12 cellular contexts compared by ENCODE assay signal in the genomic region with DNA sequence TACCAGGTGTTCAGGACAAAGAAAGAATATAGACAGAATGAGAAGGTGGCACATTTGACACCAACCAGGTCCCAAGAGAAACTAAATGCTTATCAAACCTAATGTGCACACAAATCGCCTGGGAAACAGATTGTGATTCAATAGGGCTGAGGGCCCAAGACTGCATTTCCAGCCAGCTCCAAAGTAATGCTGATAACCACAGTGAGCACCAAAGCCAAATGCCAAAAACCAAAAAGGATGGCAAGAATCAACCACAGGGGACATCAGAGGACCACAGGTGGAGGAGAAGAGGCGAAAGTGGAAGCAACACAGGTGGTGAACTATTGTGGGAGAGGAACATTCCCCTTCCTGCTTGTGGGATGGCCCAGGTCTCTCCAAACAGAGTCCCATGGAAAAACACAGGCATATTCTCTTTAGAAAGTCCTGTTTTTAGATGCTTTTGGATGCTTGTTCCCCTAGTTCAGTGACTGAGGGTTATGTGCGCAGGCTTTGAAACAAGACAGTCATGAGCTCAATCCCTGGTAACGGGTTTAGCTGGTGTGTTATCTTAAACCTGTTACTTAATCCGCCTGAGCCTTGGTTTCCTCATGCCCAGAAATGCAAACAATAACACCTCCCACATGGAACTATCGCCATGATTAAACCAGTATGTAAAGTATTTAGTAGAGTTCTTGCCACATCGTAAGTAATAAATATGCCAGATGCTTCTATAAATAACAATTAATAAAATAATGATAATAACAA.
DNase-seq lines count a peak whose midpoint lies in the region; ATAC-seq, FAIRE-seq and TF ChIP-seq lines count a peak whose summit lies in the region.
"Had no signal": no experiment of that assay in that cellular context is flagged by ENCODE, and none has a peak within 500 bp of the region (broad histone marks: within the 10 kb centered on the region; RNA-seq: fewer than 3 reads in every experiment).

No MANE protein-coding gene starts in this region.

- TF ChIP-seq CTCF in AG10803 (conservative IDR thresholded peaks at IDR 0.05; ENCODE audit: low read length): no peak; the same call in 1 of the 2 replicates
- peak in 1 of 5 experiments; percentile 6 for TF ChIP-seq CTCF in gastrocnemius medialis (IDR thresholded peaks at IDR 0.05 in 4 of 5, conservative IDR thresholded peaks at IDR 0.05 in 1 of 5)
- TF ChIP-seq CTCF in type B pancreatic cell (conservative IDR thresholded peaks at IDR 0.05): no peak

- no peak overlapping the region for H3K27ac Mint-ChIP-seq in type B pancreatic cell
- H3K27ac Mint-ChIP-seq: activated CD4-positive, alpha-beta memory T cell treated with anti-CD3 and anti-CD28 coated beads, Interleukin-2, amount 10 ng/mL, durations not matched to agents 7 days and 5 days; CD4-positive, CD25-positive, alpha-beta regulatory T cell; stimulated activated naive CD8-positive, alpha-beta T cell treated with anti-CD3 and anti-CD28 coated beads, Interleukin-15, Interleukin-2, amounts not matched to agents 100 ng/mL and 50 ng/mL, for 24 hours had no signal

- H3K27ac ChIP-seq in gastrocnemius medialis: peak overlapping the region; percentile 56 to 73 (median 68)

- no peaks in the 10 kb centered on the region for H3K27me3 ChIP-seq in gastrocnemius medialis

- peaks cover 17% of the 10 kb centered on the region for H3K4me1 Mint-ChIP-seq in type B pancreatic cell (ENCODE audit: unreplicated experiment)
- H3K4me1 Mint-ChIP-seq: activated CD4-positive, alpha-beta memory T cell treated with anti-CD3 and anti-CD28 coated beads, Interleukin-2, amount 10 ng/mL, durations not matched to agents 7 days and 5 days; CD4-positive, CD25-positive, alpha-beta regulatory T cell had no signal

- FAIRE-seq in RCC 7860 (lab: Jason Lieb, UNC): no peak

- TF ChIP-seq POLR2A in gastrocnemius medialis (IDR thresholded peaks at IDR 0.05): no peak

- in situ Hi-C loops in gastrocnemius medialis (cut with MboI; ENCODE audit: low sequenced_read_pairs in 4 of 4): no loop called here

- H3K4me1 ChIP-seq in gastrocnemius medialis: peaks cover 0 to 7% of the 10 kb centered on the region in 2 donors

- no peaks in the 10 kb centered on the region for H3K36me3 ChIP-seq in gastrocnemius medialis

- H3K27me3 Mint-ChIP-seq in type B pancreatic cell: no peaks in the 10 kb centered on the region
- H3K27me3 Mint-ChIP-seq: activated CD4-positive, alpha-beta memory T cell treated with anti-CD3 and anti-CD28 coated beads, Interleukin-2, amount 10 ng/mL, durations not matched to agents 7 days and 5 days; CD4-positive, CD25-positive, alpha-beta regulatory T cell; stimulated activated naive CD8-positive, alpha-beta T cell treated with anti-CD3 and anti-CD28 coated beads, Interleukin-15, Interleukin-2, amounts not matched to agents 100 ng/mL and 50 ng/mL, for 24 hours had no signal

- peak; percentile 95 for DNase-seq in AG10803 (ENCODE audit: low read depth)
- peak; percentile 97 for DNase-seq in amniotic epithelial cell (ENCODE audit: low read depth)
- no peak for DNase-seq in left ventricle myocardium superior
- DNase-seq in gastrocnemius medialis: no peak
- no peak for DNase-seq in RCC 7860 (ENCODE audit: low spot score)
- no peak for DNase-seq in activated T-cell treated with anti-CD3 and anti-CD28 coated beads for 4 hours
- DNase-seq in type B pancreatic cell (ENCODE audit: extremely low spot score, unreplicated experiment): no peak
- DNase-seq: activated CD4-positive, alpha-beta memory T cell treated with anti-CD3 and anti-CD28 coated beads, Interleukin-2, amount 10 ng/mL, durations not matched to agents 7 days and 5 days; CD4-positive, CD25-positive, alpha-beta regulatory T cell; MV-4-11 had no signal

- no peak overlapping the region for H3K4me3 Mint-ChIP-seq in type B pancreatic cell
- H3K4me3 Mint-ChIP-seq: activated CD4-positive, alpha-beta memory T cell treated with anti-CD3 and anti-CD28 coated beads, Interleukin-2, amount 10 ng/mL, durations not matched to agents 7 days and 5 days; CD4-positive, CD25-positive, alpha-beta regulatory T cell; stimulated activated naive CD8-positive, alpha-beta T cell treated with anti-CD3 and anti-CD28 coated beads, Interleukin-15, Interleukin-2, amounts not matched to agents 100 ng/mL and 50 ng/mL, for 24 hours had no signal

- H3K4me3 ChIP-seq in AG10803 (ENCODE audit: low read length) (no peak overlapping the region), gastrocnemius medialis (no peak overlapping the region)

- intact Hi-C loops in left ventricle myocardium superior (cut with micrococcal nuclease) (no loop called here), gastrocnemius medialis (cut with DNase I; ENCODE audit: low total_unique reads) (loop anchor here (1.0 kb wide), 1 partner anchor 126 kb away; no protein-coding TSS in a partner anchor)

- peaks cover 17% of the 10 kb centered on the region for H3K9me3 Mint-ChIP-seq in type B pancreatic cell
- H3K9me3 Mint-ChIP-seq: activated CD4-positive, alpha-beta memory T cell treated with anti-CD3 and anti-CD28 coated beads, Interleukin-2, amount 10 ng/mL, durations not matched to agents 7 days and 5 days; CD4-positive, CD25-positive, alpha-beta regulatory T cell; stimulated activated naive CD8-positive, alpha-beta T cell treated with anti-CD3 and anti-CD28 coated beads, Interleukin-15, Interleukin-2, amounts not matched to agents 100 ng/mL and 50 ng/mL, for 24 hours had no signal

- peak; percentile 15 for ATAC-seq in left ventricle myocardium superior
- no peak for ATAC-seq in gastrocnemius medialis
- no peak for ATAC-seq in HG03280 (IDR thresholded peaks at IDR 0.05; ENCODE audit: unreplicated experiment)

- no peaks in the 10 kb centered on the region for H3K36me3 Mint-ChIP-seq in type B pancreatic cell
- H3K36me3 Mint-ChIP-seq: CD4-positive, CD25-positive, alpha-beta regulatory T cell had no signal

- H3K9me3 ChIP-seq in gastrocnemius medialis: no peaks in the 10 kb centered on the region

Comparison
In these comparisons a context has a peak if more than half of its experiments do, and no peak if none do; other contexts are left out.
1. DNase-seq: peak in AG10803 (single experiment) and amniotic epithelial cell (single experiment); none in left ventricle myocardium superior (single experiment), gastrocnemius medialis (0 of 2), RCC 7860 (single experiment), activated T-cell treated with anti-CD3 and anti-CD28 coated beads for 4 hours (single experiment) and type B pancreatic cell (single experiment).